ENCODE assay signal across 17 cellular contexts in genomic region chr4:85399270-85399669, GRCh38.
DNase-seq lines count a peak whose midpoint lies in the region; ATAC-seq and FAIRE-seq lines count a peak whose summit lies in the region.
"Had no signal": no experiment of that assay in that cellular context is flagged by ENCODE, and none has a peak within 500 bp of the region (broad histone marks: within the 10 kb centered on the region; RNA-seq: fewer than 3 reads in every experiment).

No MANE protein-coding gene starts in this region.

- intact Hi-C loops in Right ventricle myocardium inferior (cut with DNase I) = no loop called here

- POLR2A ChIA-PET in activated CD4-positive, alpha-beta T cell treated with anti-CD3 and anti-CD28 coated beads, Interleukin-2, amount 10 ng/mL, durations not matched to agents 7 days and 5 days (lab: Charles Lee) = no interaction called here

- FAIRE-seq in GM19239 (lab: Jason Lieb, UNC) = no peak
- FAIRE-seq: endothelial cell of umbilical vein, G401.6 had no signal

- no peaks in the 10 kb centered on the region for H3K27me3 Mint-ChIP-seq in activated CD4-positive, alpha-beta T cell treated with anti-CD3 and anti-CD28 coated beads, Interleukin-2, amount 10 ng/mL, durations not matched to agents 7 days and 5 days
- H3K27me3 Mint-ChIP-seq: stimulated activated naive CD8-positive, alpha-beta T cell treated with anti-CD3 and anti-CD28 coated beads, Interleukin-15, Interleukin-2, amounts not matched to agents 100 ng/mL and 50 ng/mL, for 24 hours had no signal

- CTCF ChIA-PET in activated CD4-positive, alpha-beta T cell treated with anti-CD3 and anti-CD28 coated beads, Interleukin-2, amount 10 ng/mL, durations not matched to agents 7 days and 5 days (lab: Charles Lee) = no interaction called here

- peak; percentile 79 for ATAC-seq in GM19035 (IDR thresholded peaks at IDR 0.05; ENCODE audit: unreplicated experiment)
- peak; percentile 69 for ATAC-seq in HG02571 (IDR thresholded peaks at IDR 0.05; ENCODE audit: unreplicated experiment)
- peak; percentile 62 for ATAC-seq in HG03280 (IDR thresholded peaks at IDR 0.05; ENCODE audit: unreplicated experiment)
- no peak for ATAC-seq in Right ventricle myocardium inferior

- no peaks in the 10 kb centered on the region for H3K4me1 Mint-ChIP-seq in activated CD4-positive, alpha-beta T cell treated with anti-CD3 and anti-CD28 coated beads, Interleukin-2, amount 10 ng/mL, durations not matched to agents 7 days and 5 days
- H3K4me1 Mint-ChIP-seq: CD4-positive, CD25-positive, alpha-beta regulatory T cell had no signal

- no peaks in the 10 kb centered on the region for H3K36me3 Mint-ChIP-seq in activated CD4-positive, alpha-beta T cell treated with anti-CD3 and anti-CD28 coated beads, Interleukin-2, amount 10 ng/mL, durations not matched to agents 7 days and 5 days (ENCODE audit: low read depth)
- H3K36me3 Mint-ChIP-seq: CD4-positive, CD25-positive, alpha-beta regulatory T cell had no signal

- H3K4me3 Mint-ChIP-seq in activated CD4-positive, alpha-beta T cell treated with anti-CD3 and anti-CD28 coated beads, Interleukin-2, amount 10 ng/mL, durations not matched to agents 7 days and 5 days = no peak overlapping the region
- H3K4me3 Mint-ChIP-seq: CD4-positive, CD25-positive, alpha-beta regulatory T cell; stimulated activated naive CD8-positive, alpha-beta T cell treated with anti-CD3 and anti-CD28 coated beads, Interleukin-15, Interleukin-2, amounts not matched to agents 100 ng/mL and 50 ng/mL, for 24 hours had no signal

- no peaks in the 10 kb centered on the region for H3K9me3 Mint-ChIP-seq in activated CD4-positive, alpha-beta T cell treated with anti-CD3 and anti-CD28 coated beads, Interleukin-2, amount 10 ng/mL, durations not matched to agents 7 days and 5 days

- peak; percentile 56 for DNase-seq in iris pigment epithelial cell (ENCODE audit: low read depth)
- no peak for DNase-seq in Right ventricle myocardium inferior (ENCODE audit: missing footprints)
- no peak for DNase-seq in GM19239 (ENCODE audit: insufficient read length, low spot score)
- no peak for DNase-seq in SKM-1 treated with dmso at 0.1 percent for 144 hours (lab: John Stamatoyannopoulos, UW; ENCODE audit: unreplicated experiment)
- no peak for DNase-seq in activated CD4-positive, alpha-beta T cell treated with anti-CD3 and anti-CD28 coated beads, Interleukin-2, amount 10 ng/mL, durations not matched to agents 7 days and 5 days
- DNase-seq: activated CD4-positive, CD25-positive, alpha-beta regulatory T cell; CD4-positive, CD25-positive, alpha-beta regulatory T cell; GOT3; NCI-H146; NCI-H774; stimulated activated CD4-positive, alpha-beta T cell treated with anti-CD3 and anti-CD28 coated beads, Interleukin-2, amount 100 ng/mL, for 24 hours had no signal

- no peak overlapping the region for H3K27ac Mint-ChIP-seq in activated CD4-positive, alpha-beta T cell treated with anti-CD3 and anti-CD28 coated beads, Interleukin-2, amount 10 ng/mL, durations not matched to agents 7 days and 5 days
- H3K27ac Mint-ChIP-seq: CD4-positive, CD25-positive, alpha-beta regulatory T cell; stimulated activated naive CD8-positive, alpha-beta T cell treated with anti-CD3 and anti-CD28 coated beads, Interleukin-15, Interleukin-2, amounts not matched to agents 100 ng/mL and 50 ng/mL, for 24 hours had no signal
